In genomic region chr22:48426466-48427380, GRCh38 we compare ENCODE assay signal across 23 cellular contexts.
"Had no signal": no experiment of that assay in that cellular context is flagged by ENCODE, and none has a peak within 500 bp of the region (broad histone marks: within the 10 kb centered on the region; RNA-seq: fewer than 3 reads in every experiment).

No MANE protein-coding gene starts in this region.

- H3K9me3 ChIP-seq: SK-N-SH had no signal

- ATAC-seq: activated CD4-positive, alpha-beta T cell treated with anti-CD3 and anti-CD28 coated beads for 36 hours; K562 had no signal

- DNase-seq: activated CD4-positive, alpha-beta memory T cell treated with anti-CD3 and anti-CD28 coated beads, Interleukin-2, amount 10 ng/mL, durations not matched to agents 7 days and 5 days; activated CD4-positive, alpha-beta T cell treated with anti-CD3 and anti-CD28 coated beads for 36 hours; activated CD4-positive, alpha-beta T cell treated with anti-CD3 and anti-CD28 coated beads, Interleukin-2, amount 50 U/mL, for 1 hour; activated CD4-positive, CD25-positive, alpha-beta regulatory T cell; activated naive CD4-positive, alpha-beta T cell treated with Interleukin-2 at 50 U/mL for 16 hours; activated T-cell treated with anti-CD3 and anti-CD28 coated beads for 4 hours; activated T-cell treated with anti-CD3 and anti-CD28 coated beads, Interleukin-2, amount 50 U/mL, for 48 hours; amygdala; central memory CD4-positive, alpha-beta T cell; Karpas-422; MM.1S; NCI-H1105; NCI-H1436; NCI-H1694 treated with DMSO at 0.1 percent for 48 hours; NCI-H2081 treated with DMSO at 0.1 percent for 48 hours; NCI-H2171; NCI-H2227 treated with DMSO at 0.1 percent for 48 hours; NCI-H446 treated with DMSO at 0.1 percent for 48 hours; NCI-H524 treated with DMSO at 0.1 percent for 48 hours; NCI-H748 treated with DMSO at 0.1 percent for 48 hours; SK-N-SH; T-helper 1 cell had no signal

- FAIRE-seq: K562 had no signal

- H3K4me3 ChIP-seq: K562 had no signal

- H3K4me2 ChIP-seq: SK-N-SH had no signal

- H3K9ac ChIP-seq: SK-N-SH had no signal
